In genomic region chr6:75735491-75736186, GRCh38 we compare ENCODE assay signal across 10 cellular contexts. TPM values are rescaled to one million over a fixed set of nuclear protein-coding genes. Genes with fewer than 3 reads are reported as not detected.
DNase-seq lines count a peak whose midpoint lies in the region; ATAC-seq, FAIRE-seq and TF ChIP-seq lines count a peak whose summit lies in the region.
"Had no signal": no experiment of that assay in that cellular context is flagged by ENCODE, and none has a peak within 500 bp of the region (broad histone marks: within the 10 kb centered on the region; RNA-seq: fewer than 3 reads in every experiment).

No MANE protein-coding gene starts in this region.

- no peaks in the 10 kb centered on the region for H3F3A ChIP-seq in SU-DHL-6 (ENCODE audit: insufficient read depth)

- peak overlapping the region; percentile 35 for H3K4me2 ChIP-seq in SU-DHL-6 (ENCODE audit: low read depth, low read length, poor library complexity, severe bottlenecking)

- intact Hi-C loops in pancreas (cut with DNase I) = no loop called here

- H3K27ac ChIP-seq in SU-DHL-6 (ENCODE audit: low read depth, low read length) (no peak overlapping the region), pancreas (peak overlapping the region; percentile 57 to 95 (median 82))
- H3K27ac ChIP-seq: ovary had no signal

- WGBS in pancreas, 2 donors = 5 to 8% methylated on average over 1 of the region's 1 CpG

- H2AFZ ChIP-seq in SU-DHL-6 (ENCODE audit: low read depth, low read length, severe bottlenecking) = peak overlapping the region; percentile 35

- FAIRE-seq in pancreas (lab: Jason Lieb, UNC) = peak; percentile 75

- no peaks in the 10 kb centered on the region for H3K79me2 ChIP-seq in SU-DHL-6 (ENCODE audit: insufficient read depth, low read length)

- ATAC-seq in GM19025 (IDR thresholded peaks at IDR 0.05; ENCODE audit: low read depth, unreplicated experiment) = peak; percentile 88
- ATAC-seq in HG02973 (IDR thresholded peaks at IDR 0.05; ENCODE audit: unreplicated experiment) = peak; percentile 93
- ATAC-seq in pancreas = peak; percentile 92 to 95 (median 94)

- H3K27me3 ChIP-seq in SU-DHL-6 (ENCODE audit: low read length) = no peaks in the 10 kb centered on the region
- no peaks in the 10 kb centered on the region for H3K27me3 ChIP-seq in pancreas
- H3K27me3 ChIP-seq: ovary had no signal

- no peaks in the 10 kb centered on the region for H4K20me1 ChIP-seq in SU-DHL-6 (ENCODE audit: low read depth, low read length)

- H3K9me2 ChIP-seq in SU-DHL-6 (replicated peaks; ENCODE audit: insufficient read depth, low read length) = no peaks in the 10 kb centered on the region

- H3K4me3 ChIP-seq in SU-DHL-6 (ENCODE audit: insufficient read depth, low read length, poor library complexity, severe bottlenecking) (peak overlapping the region; percentile 14), pancreas (no peak overlapping the region)
- H3K4me3 ChIP-seq: ovary had no signal

- H3K9me3 ChIP-seq in SU-DHL-6 (ENCODE audit: insufficient read depth, low read length) (no peaks in the 10 kb centered on the region), pancreas (no peaks in the 10 kb centered on the region)
- H3K9me3 ChIP-seq: ovary had no signal

- TF ChIP-seq CTCF in SU-DHL-6 (IDR thresholded peaks at IDR 0.05; ENCODE audit: insufficient read depth, low read length, poor library complexity, severe bottlenecking) = no peak
- TF ChIP-seq CTCF in pancreas (IDR thresholded peaks at IDR 0.05) = no peak

- H3K4me1 ChIP-seq in pancreas = peaks cover 0 to 14% (median 12%) of the 10 kb centered on the region in 3 donors

- peak in 1 of 6 donors; percentile 21 for DNase-seq in pancreas
- DNase-seq in activated CD4-positive, alpha-beta T cell treated with anti-CD3 and anti-CD28 coated beads, Interleukin-2, amount 50 U/mL, for 4 hours = no peak
- DNase-seq in COR-L47 (lab: John Stamatoyannopoulos, UW) = no peak
- DNase-seq in NCI-H526 treated with DMSO at 0.1 percent for 48 hours (lab: John Stamatoyannopoulos, UW) = no peak
- no peak for DNase-seq in GM19238 (ENCODE audit: insufficient read length, low spot score)
- DNase-seq: activated naive CD8-positive, alpha-beta T cell treated with anti-CD3 and anti-CD28 coated beads, Interleukin-2, amount 10 ng/mL, durations not matched to agents 7 days and 5 days; ovary had no signal

- H3K9ac ChIP-seq in SU-DHL-6 (ENCODE audit: low read length) = no peak overlapping the region

- H3K36me3 ChIP-seq in SU-DHL-6 (ENCODE audit: low read length) (no peaks in the 10 kb centered on the region), pancreas (no peaks in the 10 kb centered on the region)
- H3K36me3 ChIP-seq: ovary had no signal

RNA-seq across cellular contexts. Expression of gene MYO6, which starts 13.4 kb away (rescaled TPM):
- 10 to 100 TPM; 16.4 to 47.6 (median 19.7) TPM for total RNA-seq in pancreas
- 10 to 100 TPM; 18.3 to 19.6 TPM for polyA plus RNA-seq in pancreas
